30 cellular contexts compared by ENCODE assay signal in the genomic region with DNA sequence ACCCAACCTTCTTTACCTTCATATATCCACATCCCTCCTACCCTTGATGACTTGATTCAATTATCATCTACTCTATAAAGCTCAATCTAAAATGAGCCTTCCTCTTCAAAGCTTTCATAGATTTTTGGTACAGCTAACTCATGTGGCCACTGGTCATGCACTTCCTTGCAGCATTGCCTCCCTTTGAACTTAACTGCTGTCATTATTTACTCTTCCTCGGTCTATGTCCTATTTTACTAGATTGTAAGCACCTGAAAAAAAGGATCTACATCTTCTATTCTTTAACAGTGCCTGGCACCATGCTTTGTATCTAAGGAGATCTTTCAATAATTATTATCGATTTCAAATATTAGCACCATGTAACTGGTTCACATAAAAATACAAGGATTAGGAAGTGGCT.
"Had no signal": no experiment of that assay in that cellular context is flagged by ENCODE, and none has a peak within 500 bp of the region (broad histone marks: within the 10 kb centered on the region; RNA-seq: fewer than 3 reads in every experiment).

No MANE protein-coding gene starts in this region.

- H3K4me1 ChIP-seq: gastroesophageal sphincter had no signal

- H3K4me3 Mint-ChIP-seq: activated CD4-positive, alpha-beta T cell treated with anti-CD3 and anti-CD28 coated beads, Interleukin-2, amount 10 ng/mL, durations not matched to agents 7 days and 5 days; activated CD8-positive, alpha-beta T cell treated with anti-CD3 and anti-CD28 coated beads for 36 hours; activated naive CD8-positive, alpha-beta T cell; activated T-cell treated with anti-CD3 and anti-CD28 coated beads, Interleukin-2, amount 50 U/mL, for 4 hours; activated T-helper 17 cell treated with anti-CD3 and anti-CD28 coated beads, Interleukin-2, amount 50 U/mL, for 72 hours; central memory CD8-positive, alpha-beta T cell; dendritic cell treated with granulocyte-macrophage colony-stimulating factor and Interleukin-4, amounts not matched to agents 40 ng/mL and 50 ng/mL, for 4 days; T-helper 17 cell; T-helper 2 cell treated with Interferon-gamma antibody and Interleukin-4, amounts not matched to agents 5 μg/mL and 100 μg/mL, for 36 hours had no signal

- ATAC-seq: activated CD8-positive, alpha-beta T cell treated with anti-CD3 and anti-CD28 coated beads for 36 hours; activated T-cell treated with anti-CD3 and anti-CD28 coated beads, Interleukin-2, amount 50 U/mL, for 4 hours; activated T-helper 17 cell treated with anti-CD3 and anti-CD28 coated beads, Interleukin-2, amount 50 U/mL, for 72 hours; gastroesophageal sphincter; heart right ventricle; T-helper 17 cell had no signal

- H3K9me3 ChIP-seq: esophagus squamous epithelium, gastroesophageal sphincter, heart right ventricle had no signal

- H3K27ac Mint-ChIP-seq: activated CD4-positive, alpha-beta T cell treated with anti-CD3 and anti-CD28 coated beads, Interleukin-2, amount 10 ng/mL, durations not matched to agents 7 days and 5 days; activated CD8-positive, alpha-beta T cell treated with anti-CD3 and anti-CD28 coated beads for 36 hours; activated naive CD8-positive, alpha-beta T cell; activated T-helper 17 cell treated with anti-CD3 and anti-CD28 coated beads, Interleukin-2, amount 50 U/mL, for 72 hours; dendritic cell treated with granulocyte-macrophage colony-stimulating factor and Interleukin-4, amounts not matched to agents 40 ng/mL and 50 ng/mL, for 4 days; T-helper 17 cell; T-helper 2 cell treated with Interferon-gamma antibody and Interleukin-4, amounts not matched to agents 5 μg/mL and 100 μg/mL, for 36 hours had no signal

- H3K27me3 Mint-ChIP-seq: dendritic cell treated with granulocyte-macrophage colony-stimulating factor and Interleukin-4, amounts not matched to agents 40 ng/mL and 50 ng/mL, for 4 days had no signal

- H3K4me1 Mint-ChIP-seq: activated CD4-positive, alpha-beta T cell treated with anti-CD3 and anti-CD28 coated beads, Interleukin-2, amount 10 ng/mL, durations not matched to agents 7 days and 5 days; activated T-helper 17 cell treated with anti-CD3 and anti-CD28 coated beads, Interleukin-2, amount 50 U/mL, for 72 hours; central memory CD8-positive, alpha-beta T cell; T-helper 17 cell had no signal

- H3K9me3 Mint-ChIP-seq: activated CD8-positive, alpha-beta T cell treated with anti-CD3 and anti-CD28 coated beads for 36 hours; activated T-cell treated with anti-CD3 and anti-CD28 coated beads, Interleukin-2, amount 50 U/mL, for 4 hours; central memory CD8-positive, alpha-beta T cell; dendritic cell treated with granulocyte-macrophage colony-stimulating factor and Interleukin-4, amounts not matched to agents 40 ng/mL and 50 ng/mL, for 4 days; T-helper 2 cell treated with Interferon-gamma antibody and Interleukin-4, amounts not matched to agents 5 μg/mL and 100 μg/mL, for 36 hours had no signal

- DNase-seq: activated CD4-positive, alpha-beta T cell treated with anti-CD3 and anti-CD28 coated beads for 1 hour; activated CD4-positive, alpha-beta T cell treated with anti-CD3 and anti-CD28 coated beads for 4 hours; activated CD4-positive, alpha-beta T cell treated with anti-CD3 and anti-CD28 coated beads, Interleukin-2, amount 10 ng/mL, durations not matched to agents 7 days and 5 days; activated CD4-positive, alpha-beta T cell treated with anti-CD3 and anti-CD28 coated beads, Interleukin-2, amount 50 U/mL, for 4 hours; activated CD8-positive, alpha-beta memory T cell treated with anti-CD3 and anti-CD28 coated beads for 24 hours; activated CD8-positive, alpha-beta T cell treated with anti-CD3 and anti-CD28 coated beads for 36 hours; activated effector memory CD4-positive, alpha-beta T cell treated with Interleukin-2 at 50 U/mL for 16 hours; activated gamma-delta T cell treated with Interleukin-2 at 50 U/mL for 16 hours; activated naive CD4-positive, alpha-beta T cell treated with anti-CD3 and anti-CD28 coated beads, Interleukin-2, amount 50 U/mL, for 16 hours; activated naive CD4-positive, alpha-beta T cell treated with Interleukin-2 at 50 U/mL for 16 hours; activated T-cell treated with anti-CD3 and anti-CD28 coated beads, Interleukin-2, amount 50 U/mL, for 4 hours; amniotic stem cell; anterior cingulate cortex; brain microvascular endothelial cell; dorsolateral prefrontal cortex; effector memory CD4-positive, alpha-beta T cell; esophagus squamous epithelium; foreskin melanocyte; heart right ventricle; T-helper 1 cell; T-helper 17 cell; T1000 had no signal

- H3K27ac ChIP-seq: brain microvascular endothelial cell, coronary artery, dorsolateral prefrontal cortex, epithelial cell of prostate, esophagus squamous epithelium, gastroesophageal sphincter, heart right ventricle had no signal

- H3K27me3 ChIP-seq: brain microvascular endothelial cell, dorsolateral prefrontal cortex, heart right ventricle had no signal
